ENCODE assay signal across 1 cellular context in genomic region chr18:61666876-61667590, GRCh38.
TF ChIP-seq lines count a peak whose summit lies in the region.

No MANE protein-coding gene starts in this region.

TF ChIP-seq in GM23338, 12 proteins besides CTCF, POLR2A, EP300 and RAD21 (continued from another document):
- TF ChIP-seq ETS1 (IDR thresholded peaks at IDR 0.05) (no peak), JUNB (IDR thresholded peaks at IDR 0.05; ENCODE audit: unreplicated experiment) (no peak), ZNF331 (CRISPR knock-in tag; IDR thresholded peaks at IDR 0.05; ENCODE audit: low read depth) (no peak)
